ENCODE assay signal across 13 cellular contexts in genomic region chr22:30607939-30608338, GRCh38. TPM values are rescaled to one million over a fixed set of nuclear protein-coding genes. Genes with fewer than 3 reads are reported as not detected.
DNase-seq lines count a peak whose midpoint lies in the region; ATAC-seq, FAIRE-seq and TF ChIP-seq lines count a peak whose summit lies in the region.
"Had no signal": no experiment of that assay in that cellular context is flagged by ENCODE, and none has a peak within 500 bp of the region (broad histone marks: within the 10 kb centered on the region; RNA-seq: fewer than 3 reads in every experiment).

No MANE protein-coding gene starts in this region.

- no peak overlapping the region for H2AFZ ChIP-seq in Karpas-422 (ENCODE audit: low read length)

- DNase-seq in GM12892 (ENCODE audit: insufficient read length) (no peak), T-helper 17 cell (no peak), left lung (no peak), Karpas-422 (no peak), NCI-H774 (lab: John Stamatoyannopoulos, UW) (no peak), globus pallidus (ENCODE audit: low spot score) (no peak)
- DNase-seq in stimulated activated naive B cell treated with anti-CD40 and anti-IgM and Interleukin-4, amounts not matched to agents 10 μg/mL and 1 μg/mL and 100 μg/mL, for 72 hours: peak; percentile 22
- DNase-seq: activated T-cell treated with anti-CD3 and anti-CD28 coated beads, Interleukin-2, amount 50 U/mL, for 48 hours; Calu3; NCI-H446; SJCRH30 had no signal

- H3K79me2 ChIP-seq in Karpas-422 (ENCODE audit: low read length): no peaks in the 10 kb centered on the region

- peak overlapping the region in 1 of 2 donors; percentile 75 for H3K27ac ChIP-seq in left lung
- no peak overlapping the region for H3K27ac ChIP-seq in Karpas-422 (ENCODE audit: low read length)

- peak overlapping the region; percentile 68 for H3K27ac Mint-ChIP-seq in T-helper 17 cell
- no peak overlapping the region for H3K27ac Mint-ChIP-seq in stimulated activated naive B cell treated with anti-CD40 and anti-IgM and Interleukin-4, amounts not matched to agents 10 μg/mL and 1 μg/mL and 100 μg/mL, for 72 hours

- no peak for TF ChIP-seq POLR2A in GM12892 (IDR thresholded peaks at IDR 0.05; ENCODE audit: low read depth, low read length)

- H3K4me3 ChIP-seq in left lung (peak overlapping the region; percentile 50 to 56), Karpas-422 (ENCODE audit: low read length) (no peak overlapping the region)

- peaks cover 13% of the 10 kb centered on the region for H3K4me1 Mint-ChIP-seq in T-helper 17 cell
- H3K4me1 Mint-ChIP-seq in stimulated activated naive B cell treated with anti-CD40 and anti-IgM and Interleukin-4, amounts not matched to agents 10 μg/mL and 1 μg/mL and 100 μg/mL, for 72 hours: peaks cover 26 to 46% of the 10 kb centered on the region in 2 donors

- H3K9me2 ChIP-seq in Karpas-422 (replicated peaks; ENCODE audit: insufficient read depth, low read length): no peaks in the 10 kb centered on the region

- H3K9me3 ChIP-seq in T-helper 17 cell (ENCODE audit: control insufficient read depth, low read length, poor library complexity, severe bottlenecking) (no peaks in the 10 kb centered on the region), left lung (no peaks in the 10 kb centered on the region), Karpas-422 (ENCODE audit: low read length) (no peaks in the 10 kb centered on the region)
- H3K9me3 ChIP-seq: SJCRH30 had no signal

- H3K27me3 Mint-ChIP-seq in T-helper 17 cell: peaks cover 6% of the 10 kb centered on the region
- H3K27me3 Mint-ChIP-seq in stimulated activated naive B cell treated with anti-CD40 and anti-IgM and Interleukin-4, amounts not matched to agents 10 μg/mL and 1 μg/mL and 100 μg/mL, for 72 hours: peaks cover 12 to 20% of the 10 kb centered on the region in 2 donors

- peak; percentile 79 for FAIRE-seq in GM12892 (lab: Jason Lieb, UNC)

- no peak for TF ChIP-seq CTCF in left lung (IDR thresholded peaks at IDR 0.05)

- H3K4me3 Mint-ChIP-seq in T-helper 17 cell: no peak overlapping the region
- no peak overlapping the region for H3K4me3 Mint-ChIP-seq in stimulated activated naive B cell treated with anti-CD40 and anti-IgM and Interleukin-4, amounts not matched to agents 10 μg/mL and 1 μg/mL and 100 μg/mL, for 72 hours

- no peaks in the 10 kb centered on the region for H3K36me3 Mint-ChIP-seq in T-helper 17 cell (ENCODE audit: low read depth)
- H3K36me3 Mint-ChIP-seq in stimulated activated naive B cell treated with anti-CD40 and anti-IgM and Interleukin-4, amounts not matched to agents 10 μg/mL and 1 μg/mL and 100 μg/mL, for 72 hours: no peaks in the 10 kb centered on the region

- H3K4me2 ChIP-seq in Karpas-422 (ENCODE audit: low read depth, low read length, poor library complexity, severe bottlenecking): no peak overlapping the region

- H4K20me1 ChIP-seq in Karpas-422 (ENCODE audit: insufficient read depth, low read depth, low read length): no peaks in the 10 kb centered on the region

- H3K36me3 ChIP-seq in left lung: peaks cover 0 to 16% of the 10 kb centered on the region in 2 donors
- H3K36me3 ChIP-seq in Karpas-422 (ENCODE audit: insufficient read depth, low read length): no peaks in the 10 kb centered on the region
- H3K36me3 ChIP-seq: SJCRH30 had no signal

- H3K9ac ChIP-seq in Karpas-422 (ENCODE audit: low read length): no peak overlapping the region

- ATAC-seq in T-helper 17 cell (no peak), left lung (no peak), HG03280 (IDR thresholded peaks at IDR 0.05; ENCODE audit: unreplicated experiment) (no peak)
- no peak for ATAC-seq in stimulated activated naive B cell treated with anti-CD40 and anti-IgM and Interleukin-4, amounts not matched to agents 10 μg/mL and 1 μg/mL and 100 μg/mL, for 72 hours (replicated peaks)

- no peaks in the 10 kb centered on the region for H3K27me3 ChIP-seq in left lung
- H3K27me3 ChIP-seq in Karpas-422 (ENCODE audit: low read length): no peaks in the 10 kb centered on the region
- H3K27me3 ChIP-seq: SJCRH30 had no signal

- intact Hi-C loops in left lung (cut with DNase I): no loop called here

- H3K4me1 ChIP-seq in left lung: peaks cover 21 to 50% of the 10 kb centered on the region in 2 donors
- peaks cover 37% of the 10 kb centered on the region for H3K4me1 ChIP-seq in Karpas-422 (ENCODE audit: low read length)

- no peaks in the 10 kb centered on the region for H3K9me3 Mint-ChIP-seq in stimulated activated naive B cell treated with anti-CD40 and anti-IgM and Interleukin-4, amounts not matched to agents 10 μg/mL and 1 μg/mL and 100 μg/mL, for 72 hours

RNA-seq across cellular contexts. Expression of gene TCN2, which starts 1.0 kb away (rescaled TPM):
- polyA plus RNA-seq in GM12892 (2012; ENCODE audit: missing spikeins): 4.0 TPM
- total RNA-seq in T-helper 17 cell: under 1 TPM; 0.55 to 0.65 TPM
- 10 to 100 TPM; 48.0 to 57.6 TPM for total RNA-seq in left lung
- 0.18 and 0.93 TPM in 2 replicates for total RNA-seq in Karpas-422 (2014; rRNA removed; shearing (Covaris generic); ENCODE audit: low replicate concordance)

RNA-seq across cellular contexts. Expression of gene PES1, which starts 16.2 kb away (rescaled TPM):
- 50.4 TPM for polyA plus RNA-seq in GM12892 (2012; ENCODE audit: missing spikeins)
- total RNA-seq in T-helper 17 cell (10 to 100 TPM; 35.9 to 37.8 TPM), left lung (10 to 100 TPM; 45.2 to 67.7 TPM)
- total RNA-seq in Karpas-422 (2014; rRNA removed; shearing (Covaris generic); ENCODE audit: low replicate concordance): 93.6 and 110 TPM in 2 replicates

RNA-seq across cellular contexts. Expression of gene SLC35E4, which starts 27.6 kb away (rescaled TPM):
- 0.23 TPM for polyA plus RNA-seq in GM12892 (2012; ENCODE audit: missing spikeins)
- total RNA-seq in T-helper 17 cell (1 to 10 TPM; 3.8 to 5.7 TPM), left lung (1 to 10 TPM; 3.1 to 3.8 TPM)
- 0.97 and 1.2 TPM in 2 replicates for total RNA-seq in Karpas-422 (2014; rRNA removed; shearing (Covaris generic); ENCODE audit: low replicate concordance)

RNA-seq across cellular contexts. Expression of gene GAL3ST1, which starts 33.5 kb away (rescaled TPM):
- polyA plus RNA-seq in GM12892 (2012; ENCODE audit: missing spikeins): not detected
- total RNA-seq in T-helper 17 cell (not detected), left lung (1 to 10 TPM; 1.8 to 4.6 TPM)
- not detected in 2 replicates for total RNA-seq in Karpas-422 (2014; rRNA removed; shearing (Covaris generic); ENCODE audit: low replicate concordance)
- total RNA-seq: M059J, SJCRH30 had no signal

RNA-seq across cellular contexts. Expression of gene DUSP18, which starts 59.7 kb away (rescaled TPM):
- 3.3 TPM for polyA plus RNA-seq in GM12892 (2012; ENCODE audit: missing spikeins)
- 10 to 100 TPM; 10.3 to 11.0 TPM for total RNA-seq in T-helper 17 cell
- total RNA-seq in left lung: 10 to 100 TPM; 16.2 to 23.9 TPM
- total RNA-seq in Karpas-422 (2014; rRNA removed; shearing (Covaris generic); ENCODE audit: low replicate concordance): 6.3 and 11.2 TPM in 2 replicates

Comparison
In these comparisons a context has a peak if more than half of its experiments do, and no peak if none do; other contexts are left out.
1. RNA of gene TCN2, which starts 1.0 kb away (total RNA-seq): 48.0 to 57.6 TPM in left lung; 0.18 to 0.93 TPM in Karpas-422 and 0.55 to 0.65 TPM in T-helper 17 cell; every median in the first group is over 10 times any median in the second.